Comparison of ENCODE assay signal across 37 cellular contexts in the genomic region with DNA sequence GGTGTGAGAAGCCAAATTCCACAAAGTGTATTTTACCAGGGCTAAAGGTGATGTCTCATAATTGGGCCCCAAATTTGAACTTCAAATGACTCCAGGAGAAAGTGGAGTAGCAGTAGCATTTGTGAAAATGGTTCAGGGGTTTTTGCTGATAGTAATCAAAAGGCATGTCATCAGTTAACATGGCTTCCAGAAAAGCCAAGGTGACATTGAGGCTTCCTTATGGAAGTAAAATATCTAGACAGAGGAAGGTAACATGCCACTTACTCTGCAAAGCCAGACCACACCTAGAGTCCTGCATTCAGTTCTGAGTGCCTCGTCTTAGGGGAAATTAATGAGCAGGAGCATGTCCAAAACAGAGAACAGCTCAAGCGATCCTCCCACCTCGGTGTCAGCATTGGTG. TPM values are rescaled to one million over a fixed set of nuclear protein-coding genes. Genes with fewer than 3 reads are reported as not detected.
"Had no signal": no experiment of that assay in that cellular context is flagged by ENCODE, and none has a peak within 500 bp of the region (broad histone marks: within the 10 kb centered on the region; RNA-seq: fewer than 3 reads in every experiment).

No MANE protein-coding gene starts in this region.

- H3K9me3 Mint-ChIP-seq: activated B cell treated with CpG ODN at 0.5 μM for 24 hours; activated CD4-positive, alpha-beta memory T cell treated with anti-CD3 and anti-CD28 coated beads for 36 hours; activated CD4-positive, alpha-beta T cell treated with anti-CD3 and anti-CD28 coated beads, Interleukin-2, amount 10 ng/mL, durations not matched to agents 24 days and 14 days; activated CD8-positive, alpha-beta T cell treated with anti-CD3 and anti-CD28 coated beads for 36 hours; activated naive CD4-positive, alpha-beta T cell treated with anti-CD3 and anti-CD28 coated beads, Interleukin-2, amount 10 ng/mL, durations not matched to agents 7 days and 5 days; activated naive CD4-positive, alpha-beta T cell treated with anti-CD3 and anti-CD28 coated beads, Interleukin-2, amount 50 U/mL, for 24 hours; activated naive CD8-positive, alpha-beta T cell treated with anti-CD3 and anti-CD28 coated beads, Interleukin-2, amount 10 ng/mL, durations not matched to agents 7 days and 5 days; activated naive CD8-positive, alpha-beta T cell treated with anti-CD3 and anti-CD28 coated beads, Interleukin-2, amount 50 U/mL, for 24 hours; activated T-cell treated with anti-CD3 and anti-CD28 coated beads, Interleukin-2, amount 50 U/mL, for 24 hours; activated T-helper 2 cell treated with anti-CD3 and anti-CD28 coated beads, Interferon-gamma antibody, Interleukin-2, Interleukin-4, amounts not matched to agents 10 μg/mL and 5 μg/mL and 100 μg/mL, durations not matched to agents 14 hours and 24 hours and 36 hours; central memory CD8-positive, alpha-beta T cell; T-helper 2 cell treated with Interferon-gamma antibody and Interleukin-4, amounts not matched to agents 5 μg/mL and 100 μg/mL, for 36 hours had no signal

- FAIRE-seq: bronchial epithelial cell, TTC549 had no signal

- ATAC-seq: activated CD8-positive, alpha-beta T cell treated with anti-CD3 and anti-CD28 coated beads for 36 hours; activated naive CD8-positive, alpha-beta T cell treated with anti-CD3 and anti-CD28 coated beads, Interleukin-2, amount 50 U/mL, for 24 hours had no signal

- H3K4me1 ChIP-seq: ascending aorta, colonic mucosa had no signal

- H3K4me3 ChIP-seq: ascending aorta, cardiac muscle cell, colonic mucosa had no signal

- H3K27me3 Mint-ChIP-seq: activated B cell treated with CpG ODN at 0.5 μM for 24 hours; activated CD4-positive, alpha-beta memory T cell treated with anti-CD3 and anti-CD28 coated beads for 36 hours; activated CD4-positive, alpha-beta T cell treated with anti-CD3 and anti-CD28 coated beads, Interleukin-2, amount 10 ng/mL, durations not matched to agents 24 days and 14 days; activated CD8-positive, alpha-beta T cell treated with anti-CD3 and anti-CD28 coated beads for 36 hours; activated naive CD4-positive, alpha-beta T cell treated with anti-CD3 and anti-CD28 coated beads, Interleukin-2, amount 50 U/mL, for 24 hours; activated naive CD8-positive, alpha-beta T cell; activated naive CD8-positive, alpha-beta T cell treated with anti-CD3 and anti-CD28 coated beads, Interleukin-2, amount 10 ng/mL, durations not matched to agents 7 days and 5 days; activated naive CD8-positive, alpha-beta T cell treated with anti-CD3 and anti-CD28 coated beads, Interleukin-2, amount 50 U/mL, for 24 hours; central memory CD8-positive, alpha-beta T cell had no signal

- H3K4me3 Mint-ChIP-seq: activated B cell treated with CpG ODN at 0.5 μM for 24 hours; activated CD4-positive, alpha-beta memory T cell treated with anti-CD3 and anti-CD28 coated beads for 36 hours; activated CD4-positive, alpha-beta T cell treated with anti-CD3 and anti-CD28 coated beads, Interleukin-2, amount 10 ng/mL, durations not matched to agents 24 days and 14 days; activated CD8-positive, alpha-beta T cell treated with anti-CD3 and anti-CD28 coated beads for 36 hours; activated naive CD4-positive, alpha-beta T cell treated with anti-CD3 and anti-CD28 coated beads, Interleukin-2, amount 10 ng/mL, durations not matched to agents 7 days and 5 days; activated naive CD4-positive, alpha-beta T cell treated with anti-CD3 and anti-CD28 coated beads, Interleukin-2, amount 50 U/mL, for 24 hours; activated naive CD8-positive, alpha-beta T cell; activated naive CD8-positive, alpha-beta T cell treated with anti-CD3 and anti-CD28 coated beads, Interleukin-2, amount 10 ng/mL, durations not matched to agents 7 days and 5 days; activated naive CD8-positive, alpha-beta T cell treated with anti-CD3 and anti-CD28 coated beads, Interleukin-2, amount 50 U/mL, for 24 hours; activated T-cell treated with anti-CD3 and anti-CD28 coated beads, Interleukin-2, amount 50 U/mL, for 24 hours; brain; central memory CD8-positive, alpha-beta T cell; T-helper 2 cell treated with Interferon-gamma antibody and Interleukin-4, amounts not matched to agents 5 μg/mL and 100 μg/mL, for 36 hours had no signal

- H3K9me3 ChIP-seq: ascending aorta, colonic mucosa had no signal

- H3K36me3 ChIP-seq: colonic mucosa had no signal

- H3K27ac Mint-ChIP-seq: activated B cell treated with CpG ODN at 0.5 μM for 24 hours; activated CD4-positive, alpha-beta memory T cell treated with anti-CD3 and anti-CD28 coated beads for 36 hours; activated CD4-positive, alpha-beta T cell treated with anti-CD3 and anti-CD28 coated beads, Interleukin-2, amount 10 ng/mL, durations not matched to agents 24 days and 14 days; activated CD8-positive, alpha-beta T cell treated with anti-CD3 and anti-CD28 coated beads for 36 hours; activated naive CD4-positive, alpha-beta T cell treated with anti-CD3 and anti-CD28 coated beads, Interleukin-2, amount 10 ng/mL, durations not matched to agents 7 days and 5 days; activated naive CD4-positive, alpha-beta T cell treated with anti-CD3 and anti-CD28 coated beads, Interleukin-2, amount 50 U/mL, for 24 hours; activated naive CD8-positive, alpha-beta T cell; activated naive CD8-positive, alpha-beta T cell treated with anti-CD3 and anti-CD28 coated beads, Interleukin-2, amount 10 ng/mL, durations not matched to agents 7 days and 5 days; activated naive CD8-positive, alpha-beta T cell treated with anti-CD3 and anti-CD28 coated beads, Interleukin-2, amount 50 U/mL, for 24 hours; activated T-cell treated with anti-CD3 and anti-CD28 coated beads, Interleukin-2, amount 50 U/mL, for 24 hours; activated T-helper 2 cell treated with anti-CD3 and anti-CD28 coated beads, Interferon-gamma antibody, Interleukin-2, Interleukin-4, amounts not matched to agents 10 μg/mL and 5 μg/mL and 100 μg/mL, durations not matched to agents 14 hours and 24 hours and 36 hours; brain; T-helper 2 cell treated with Interferon-gamma antibody and Interleukin-4, amounts not matched to agents 5 μg/mL and 100 μg/mL, for 36 hours had no signal

- H3K27me3 ChIP-seq: ascending aorta, cardiac muscle cell had no signal

- DNase-seq: activated B cell treated with CpG ODN at 0.5 μM for 24 hours; activated CD4-positive, alpha-beta memory T cell treated with anti-CD3 and anti-CD28 coated beads for 36 hours; activated CD4-positive, alpha-beta T cell treated with anti-CD3 and anti-CD28 coated beads for 4 hours; activated CD4-positive, alpha-beta T cell treated with anti-CD3 and anti-CD28 coated beads, Interleukin-2, amount 10 ng/mL, durations not matched to agents 24 days and 14 days; activated CD4-positive, alpha-beta T cell treated with anti-CD3 and anti-CD28 coated beads, Interleukin-2, amount 50 U/mL, for 1 hour; activated CD4-positive, alpha-beta T cell treated with anti-CD3 and anti-CD28 coated beads, Interleukin-2, amount 50 U/mL, for 4 hours; activated CD4-positive, CD25-positive, alpha-beta regulatory T cell treated with anti-CD3 and anti-CD28 coated beads, Interleukin-2, amount 50 U/mL, for 72 hours; activated CD8-positive, alpha-beta memory T cell treated with anti-CD3 and anti-CD28 coated beads, Interleukin-2, amount 50 U/mL, for 4 hours; activated CD8-positive, alpha-beta T cell treated with anti-CD3 and anti-CD28 coated beads for 36 hours; activated effector memory CD4-positive, alpha-beta T cell treated with Interleukin-2 at 50 U/mL for 16 hours; activated gamma-delta T cell; activated naive CD4-positive, alpha-beta T cell treated with anti-CD3 and anti-CD28 coated beads, Interleukin-2, amount 10 ng/mL, durations not matched to agents 7 days and 5 days; activated naive CD4-positive, alpha-beta T cell treated with Interleukin-2 at 50 U/mL for 16 hours; activated naive CD8-positive, alpha-beta T cell treated with anti-CD3 and anti-CD28 coated beads, Interleukin-2, amount 10 ng/mL, durations not matched to agents 7 days and 5 days; activated naive CD8-positive, alpha-beta T cell treated with anti-CD3 and anti-CD28 coated beads, Interleukin-2, amount 50 U/mL, for 24 hours; activated T-cell treated with anti-CD3 and anti-CD28 coated beads for 4 hours; activated T-cell treated with anti-CD3 and anti-CD28 coated beads, Interleukin-2, amount 50 U/mL, for 24 hours; activated T-cell treated with anti-CD3 and anti-CD28 coated beads, Interleukin-2, amount 50 U/mL, for 48 hours; amygdala; anterior cingulate cortex; caudate nucleus; cerebellar nuclear complex; colonic mucosa; T-helper 2 cell; T-helper 9 cell had no signal

- H3K27ac ChIP-seq: ascending aorta, cardiac muscle cell, colonic mucosa, VCaP had no signal

RNA-seq across cellular contexts. Expression of a gene that starts 2.6 kb away (rescaled TPM):
- total RNA-seq: activated CD4-positive, alpha-beta T cell treated with anti-CD3 and anti-CD28 coated beads, Interleukin-2, amount 10 ng/mL, durations not matched to agents 24 days and 14 days; chondrocyte had no signal

RNA-seq across cellular contexts. Expression of a gene that starts 40.1 kb away (rescaled TPM):
- total RNA-seq: ascending aorta had no signal
